Comparison of ENCODE assay signal across 20 cellular contexts in the genomic region with DNA sequence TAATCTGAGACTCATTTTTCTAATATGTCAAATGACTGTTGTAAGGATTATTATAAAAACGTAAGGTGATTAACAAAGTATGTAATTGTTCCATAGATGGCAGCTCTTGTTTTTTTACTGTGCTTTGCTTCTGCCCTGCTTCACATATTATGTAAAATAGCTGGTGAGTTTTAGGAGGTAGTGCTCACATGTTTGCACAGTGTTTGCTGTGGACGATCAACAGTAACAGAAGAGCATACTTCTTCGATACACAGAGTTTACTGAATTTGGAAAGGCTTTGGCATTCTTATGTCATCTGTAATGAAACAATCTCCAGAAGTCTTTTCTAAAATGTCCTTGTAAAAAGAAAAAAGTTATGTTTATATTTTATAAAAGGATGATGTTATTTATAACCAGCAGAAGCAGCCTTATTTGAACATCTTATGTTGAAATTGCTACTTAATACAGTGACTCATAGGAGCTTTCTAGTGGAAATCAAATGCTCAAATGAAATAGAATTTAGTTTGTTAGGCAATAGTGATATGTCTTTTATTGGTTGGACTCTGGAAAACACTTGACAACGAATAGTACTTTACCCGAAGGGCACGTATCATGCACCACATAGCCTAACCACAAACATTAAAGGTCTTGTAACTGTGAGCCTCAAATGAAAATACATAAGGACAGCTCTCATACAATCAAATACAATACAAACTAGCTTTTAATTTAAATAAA. TPM values are rescaled to one million over a fixed set of nuclear protein-coding genes. Genes with fewer than 3 reads are reported as not detected.
DNase-seq lines count a peak whose midpoint lies in the region; ATAC-seq and TF ChIP-seq lines count a peak whose summit lies in the region.
"Had no signal": no experiment of that assay in that cellular context is flagged by ENCODE, and none has a peak within 500 bp of the region (broad histone marks: within the 10 kb centered on the region; RNA-seq: fewer than 3 reads in every experiment).

No MANE protein-coding gene starts in this region.

- H3K4me1 ChIP-seq in RWPE2 (ENCODE audit: insufficient read depth, poor library complexity, severe bottlenecking) (peaks cover 4% of the 10 kb centered on the region), skeletal muscle tissue (ENCODE audit: control insufficient read depth in 3 of 3, insufficient read depth in 3 of 3, low read length in 3 of 3) (no peaks in the 10 kb centered on the region)

- ATAC-seq in RWPE2 (ENCODE audit: low read depth) (peak; percentile 41; the same call in 2 of the 3 replicates), GM19351 (IDR thresholded peaks at IDR 0.05; ENCODE audit: unreplicated experiment) (no peak)
- ATAC-seq: activated T-cell treated with anti-CD3 and anti-CD28 coated beads, Interleukin-2, amount 50 U/mL, for 72 hours; heart right ventricle had no signal

- H3K27ac ChIP-seq in RWPE2 (ENCODE audit: poor library complexity, severe bottlenecking) (no peak overlapping the region), skeletal muscle tissue (ENCODE audit: low read depth, low read length) (peak overlapping the region; percentile 26)
- H3K27ac ChIP-seq: brain microvascular endothelial cell, epithelial cell of prostate, heart right ventricle, neural progenitor cell had no signal

- H3K9ac ChIP-seq in skeletal muscle tissue (ENCODE audit: low read depth in 1 of 3, low read length in 3 of 3), result peak overlapping the region in 1 of 3 donors; percentile 27
- H3K9ac ChIP-seq: neural progenitor cell had no signal

- DNase-seq in HCEC 1CT, result peak; percentile 49
- no peak for DNase-seq in RWPE2 (ENCODE audit: low spot score)
- peak; percentile 12 for DNase-seq in iris pigment epithelial cell (ENCODE audit: low read depth)
- DNase-seq in GF-D8 (lab: John Stamatoyannopoulos, UW), result no peak
- DNase-seq in DMS153 treated with DMSO at 0.1 percent for 48 hours (lab: John Stamatoyannopoulos, UW; ENCODE audit: unreplicated experiment), result no peak
- DNase-seq in G401 (ENCODE audit: low spot score), result no peak
- DNase-seq: activated CD4-positive, alpha-beta T cell treated with anti-CD3 and anti-CD28 coated beads, Interleukin-2, amount 50 U/mL, for 48 hours; activated T-cell treated with anti-CD3 and anti-CD28 coated beads, Interleukin-2, amount 50 U/mL, for 72 hours; brain microvascular endothelial cell; dermis blood vessel endothelial cell; EL; heart right ventricle; NCI-H1930; NCI-H748 treated with DMSO at 0.1 percent for 48 hours; Peyer's patch; retina had no signal

- no peaks in the 10 kb centered on the region for H3K36me3 ChIP-seq in RWPE2 (ENCODE audit: low read depth)
- H3K36me3 ChIP-seq in skeletal muscle tissue (ENCODE audit: control insufficient read depth in 3 of 3, insufficient read depth in 3 of 3, low read length in 3 of 3), result no peaks in the 10 kb centered on the region
- H3K36me3 ChIP-seq: brain microvascular endothelial cell, heart right ventricle, neural progenitor cell, Peyer's patch had no signal

- H3K27me3 ChIP-seq in RWPE2 (ENCODE audit: insufficient read depth, poor library complexity, severe bottlenecking) (no peaks in the 10 kb centered on the region), skeletal muscle tissue (ENCODE audit: control insufficient read depth in 3 of 3, insufficient read depth in 3 of 3, low read length in 3 of 3) (no peaks in the 10 kb centered on the region)
- H3K27me3 ChIP-seq: brain microvascular endothelial cell, Peyer's patch had no signal

- H3K9me3 ChIP-seq in RWPE2 (ENCODE audit: severe bottlenecking), result no peaks in the 10 kb centered on the region
- no peaks in the 10 kb centered on the region for H3K9me3 ChIP-seq in skeletal muscle tissue (ENCODE audit: control insufficient read depth in 3 of 3, low read length in 3 of 3)
- H3K9me3 ChIP-seq: heart right ventricle, Peyer's patch had no signal

- no peak for TF ChIP-seq CTCF in RWPE2 (IDR thresholded peaks at IDR 0.05; ENCODE audit: poor library complexity, severe bottlenecking)

- in situ Hi-C loops in G401 (cut with HindIII; ENCODE audit: low sequenced_read_pairs), result no loop called here

- H3K4me3 ChIP-seq in RWPE2 (ENCODE audit: severe bottlenecking) (no peak overlapping the region), skeletal muscle tissue (ENCODE audit: low read length in 3 of 3) (peak overlapping the region in 1 of 3 donors; percentile 19)
- H3K4me3 ChIP-seq: heart right ventricle, neural progenitor cell, Peyer's patch had no signal

RNA-seq across cellular contexts. Expression of gene MTTP, which starts 1.9 kb away (rescaled TPM):
- under 0.01 TPM for total RNA-seq in skeletal muscle tissue
- total RNA-seq in G401 (2014; rRNA removed; shearing (Covaris generic)), result not detected in 2 replicates
- total RNA-seq: dermis blood vessel endothelial cell had no signal

RNA-seq across cellular contexts. Expression of gene TRMT10A, which starts 8.8 kb away (rescaled TPM):
- 5.7 TPM for total RNA-seq in skeletal muscle tissue
- 4.4 and 8.4 TPM in 2 replicates for total RNA-seq in G401 (2014; rRNA removed; shearing (Covaris generic))

Comparison
In these comparisons a context has a peak if more than half of its experiments do, and no peak if none do; other contexts are left out.
1. DNase-seq: peak in HCEC 1CT (single experiment) and iris pigment epithelial cell (single experiment); none in RWPE2 (single experiment), GF-D8 (single experiment), DMS153 treated with DMSO at 0.1 percent for 48 hours (single experiment) and G401 (single experiment).